ENCODE assay signal across 2 cellular contexts in the genomic region with DNA sequence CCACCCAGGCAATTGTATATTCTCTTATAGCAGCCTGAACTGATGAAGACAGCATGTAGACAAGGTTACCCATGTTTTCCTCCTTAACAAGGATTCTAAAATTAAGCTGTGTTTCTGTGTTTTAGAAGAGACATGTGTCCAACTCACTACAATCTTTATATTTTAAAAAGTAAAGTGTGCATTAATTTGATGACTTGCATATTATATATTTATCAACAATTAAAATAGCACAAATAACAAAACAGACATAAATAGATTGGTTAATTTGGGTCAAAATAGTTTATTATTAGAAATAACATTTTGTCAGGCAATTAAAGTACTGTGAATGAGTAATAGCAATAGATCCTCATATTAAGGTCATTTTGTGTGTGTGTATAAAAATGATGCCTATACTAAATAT.
TF ChIP-seq lines count a peak whose summit lies in the region.

No MANE protein-coding gene starts in this region.

TF ChIP-seq in SK-N-SH, 30 proteins besides CTCF, POLR2A, EP300 and RAD21 (continued from another document):
- TF ChIP-seq, protein P1, sequence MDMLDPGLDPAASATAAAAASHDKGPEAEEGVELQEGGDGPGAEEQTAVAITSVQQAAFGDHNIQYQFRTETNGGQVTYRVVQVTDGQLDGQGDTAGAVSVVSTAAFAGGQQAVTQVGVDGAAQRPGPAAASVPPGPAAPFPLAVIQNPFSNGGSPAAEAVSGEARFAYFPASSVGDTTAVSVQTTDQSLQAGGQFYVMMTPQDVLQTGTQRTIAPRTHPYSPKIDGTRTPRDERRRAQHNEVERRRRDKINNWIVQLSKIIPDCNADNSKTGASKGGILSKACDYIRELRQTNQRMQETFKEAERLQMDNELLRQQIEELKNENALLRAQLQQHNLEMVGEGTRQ (IDR thresholded peaks at IDR 0.05; ENCODE audit: borderline replicate concordance, low read depth, low read length), result no peak
- TF ChIP-seq, protein P2, sequence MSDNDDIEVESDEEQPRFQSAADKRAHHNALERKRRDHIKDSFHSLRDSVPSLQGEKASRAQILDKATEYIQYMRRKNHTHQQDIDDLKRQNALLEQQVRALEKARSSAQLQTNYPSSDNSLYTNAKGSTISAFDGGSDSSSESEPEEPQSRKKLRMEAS (IDR thresholded peaks at IDR 0.05; ENCODE audit: low read depth), result no peak
- TF ChIP-seq TAF1 (IDR thresholded peaks at IDR 0.05; ENCODE audit: borderline replicate concordance, low read depth, low read length), result no peak
- no peak for TF ChIP-seq SIN3A (IDR thresholded peaks at IDR 0.05; ENCODE audit: borderline replicate concordance, low read depth, low read length)
- TF ChIP-seq RCOR1 (IDR thresholded peaks at IDR 0.05; ENCODE audit: low read length), result no peak
- TF ChIP-seq GABPA (IDR thresholded peaks at IDR 0.05; ENCODE audit: low read depth), result no peak
- no peak for TF ChIP-seq NFIC (IDR thresholded peaks at IDR 0.05; ENCODE audit: borderline replicate concordance)
- no peak for TF ChIP-seq GATA2 (CRISPR knock-in tag; IDR thresholded peaks at IDR 0.05)
- no peak for TF ChIP-seq MEF2A (IDR thresholded peaks at IDR 0.05; ENCODE audit: borderline replicate concordance, low read depth)
- no peak for TF ChIP-seq FOXM1 (IDR thresholded peaks at IDR 0.05; ENCODE audit: low read depth)
- no peak for TF ChIP-seq RFX5 (IDR thresholded peaks at IDR 0.05; ENCODE audit: low read length)
- no peak for TF ChIP-seq TEAD4 (IDR thresholded peaks at IDR 0.05; ENCODE audit: borderline replicate concordance, insufficient read depth)
- TF ChIP-seq FOXJ3 (CRISPR knock-in tag; IDR thresholded peaks at IDR 0.05), result no peak
- TF ChIP-seq, protein P3, sequence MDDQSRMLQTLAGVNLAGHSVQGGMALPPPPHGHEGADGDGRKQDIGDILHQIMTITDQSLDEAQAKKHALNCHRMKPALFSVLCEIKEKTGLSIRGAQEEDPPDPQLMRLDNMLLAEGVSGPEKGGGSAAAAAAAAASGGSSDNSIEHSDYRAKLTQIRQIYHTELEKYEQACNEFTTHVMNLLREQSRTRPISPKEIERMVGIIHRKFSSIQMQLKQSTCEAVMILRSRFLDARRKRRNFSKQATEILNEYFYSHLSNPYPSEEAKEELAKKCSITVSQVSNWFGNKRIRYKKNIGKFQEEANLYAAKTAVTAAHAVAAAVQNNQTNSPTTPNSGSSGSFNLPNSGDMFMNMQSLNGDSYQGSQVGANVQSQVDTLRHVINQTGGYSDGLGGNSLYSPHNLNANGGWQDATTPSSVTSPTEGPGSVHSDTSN (IDR thresholded peaks at IDR 0.05), result no peak

TF ChIP-seq in SK-N-SH treated with all-trans-retinoic acid at 6 μM for 48 hours, 23 proteins besides CTCF, POLR2A, EP300 and RAD21 (continued from another document):
- TF ChIP-seq, protein P4, sequence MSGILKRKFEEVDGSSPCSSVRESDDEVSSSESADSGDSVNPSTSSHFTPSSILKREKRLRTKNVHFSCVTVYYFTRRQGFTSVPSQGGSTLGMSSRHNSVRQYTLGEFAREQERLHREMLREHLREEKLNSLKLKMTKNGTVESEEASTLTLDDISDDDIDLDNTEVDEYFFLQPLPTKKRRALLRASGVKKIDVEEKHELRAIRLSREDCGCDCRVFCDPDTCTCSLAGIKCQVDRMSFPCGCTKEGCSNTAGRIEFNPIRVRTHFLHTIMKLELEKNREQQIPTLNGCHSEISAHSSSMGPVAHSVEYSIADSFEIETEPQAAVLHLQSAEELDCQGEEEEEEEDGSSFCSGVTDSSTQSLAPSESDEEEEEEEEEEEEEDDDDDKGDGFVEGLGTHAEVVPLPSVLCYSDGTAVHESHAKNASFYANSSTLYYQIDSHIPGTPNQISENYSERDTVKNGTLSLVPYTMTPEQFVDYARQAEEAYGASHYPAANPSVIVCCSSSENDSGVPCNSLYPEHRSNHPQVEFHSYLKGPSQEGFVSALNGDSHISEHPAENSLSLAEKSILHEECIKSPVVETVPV (CRISPR knock-in tag; IDR thresholded peaks at IDR 0.05), result no peak
- TF ChIP-seq OSR1 (CRISPR knock-in tag; IDR thresholded peaks at IDR 0.05), result no peak
- TF ChIP-seq, protein P5, sequence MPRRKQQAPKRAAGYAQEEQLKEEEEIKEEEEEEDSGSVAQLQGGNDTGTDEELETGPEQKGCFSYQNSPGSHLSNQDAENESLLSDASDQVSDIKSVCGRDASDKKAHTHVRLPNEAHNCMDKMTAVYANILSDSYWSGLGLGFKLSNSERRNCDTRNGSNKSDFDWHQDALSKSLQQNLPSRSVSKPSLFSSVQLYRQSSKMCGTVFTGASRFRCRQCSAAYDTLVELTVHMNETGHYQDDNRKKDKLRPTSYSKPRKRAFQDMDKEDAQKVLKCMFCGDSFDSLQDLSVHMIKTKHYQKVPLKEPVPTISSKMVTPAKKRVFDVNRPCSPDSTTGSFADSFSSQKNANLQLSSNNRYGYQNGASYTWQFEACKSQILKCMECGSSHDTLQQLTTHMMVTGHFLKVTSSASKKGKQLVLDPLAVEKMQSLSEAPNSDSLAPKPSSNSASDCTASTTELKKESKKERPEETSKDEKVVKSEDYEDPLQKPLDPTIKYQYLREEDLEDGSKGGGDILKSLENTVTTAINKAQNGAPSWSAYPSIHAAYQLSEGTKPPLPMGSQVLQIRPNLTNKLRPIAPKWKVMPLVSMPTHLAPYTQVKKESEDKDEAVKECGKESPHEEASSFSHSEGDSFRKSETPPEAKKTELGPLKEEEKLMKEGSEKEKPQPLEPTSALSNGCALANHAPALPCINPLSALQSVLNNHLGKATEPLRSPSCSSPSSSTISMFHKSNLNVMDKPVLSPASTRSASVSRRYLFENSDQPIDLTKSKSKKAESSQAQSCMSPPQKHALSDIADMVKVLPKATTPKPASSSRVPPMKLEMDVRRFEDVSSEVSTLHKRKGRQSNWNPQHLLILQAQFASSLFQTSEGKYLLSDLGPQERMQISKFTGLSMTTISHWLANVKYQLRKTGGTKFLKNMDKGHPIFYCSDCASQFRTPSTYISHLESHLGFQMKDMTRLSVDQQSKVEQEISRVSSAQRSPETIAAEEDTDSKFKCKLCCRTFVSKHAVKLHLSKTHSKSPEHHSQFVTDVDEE (CRISPR knock-in tag; IDR thresholded peaks at IDR 0.05), result no peak
- TF ChIP-seq CSDC2 (CRISPR knock-in tag; IDR thresholded peaks at IDR 0.05), result no peak
- no peak for TF ChIP-seq ZNF8 (CRISPR knock-in tag; IDR thresholded peaks at IDR 0.05)
- TF ChIP-seq, protein P6, sequence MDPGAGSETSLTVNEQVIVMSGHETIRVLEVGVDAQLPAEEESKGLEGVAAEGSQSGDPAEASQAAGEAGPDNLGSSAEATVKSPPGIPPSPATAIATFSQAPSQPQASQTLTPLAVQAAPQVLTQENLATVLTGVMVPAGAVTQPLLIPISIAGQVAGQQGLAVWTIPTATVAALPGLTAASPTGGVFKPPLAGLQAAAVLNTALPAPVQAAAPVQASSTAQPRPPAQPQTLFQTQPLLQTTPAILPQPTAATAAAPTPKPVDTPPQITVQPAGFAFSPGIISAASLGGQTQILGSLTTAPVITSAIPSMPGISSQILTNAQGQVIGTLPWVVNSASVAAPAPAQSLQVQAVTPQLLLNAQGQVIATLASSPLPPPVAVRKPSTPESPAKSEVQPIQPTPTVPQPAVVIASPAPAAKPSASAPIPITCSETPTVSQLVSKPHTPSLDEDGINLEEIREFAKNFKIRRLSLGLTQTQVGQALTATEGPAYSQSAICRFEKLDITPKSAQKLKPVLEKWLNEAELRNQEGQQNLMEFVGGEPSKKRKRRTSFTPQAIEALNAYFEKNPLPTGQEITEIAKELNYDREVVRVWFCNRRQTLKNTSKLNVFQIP (CRISPR knock-in tag; IDR thresholded peaks at IDR 0.05; ENCODE audit: borderline replicate concordance, low read depth), result no peak
- TF ChIP-seq, protein P7, sequence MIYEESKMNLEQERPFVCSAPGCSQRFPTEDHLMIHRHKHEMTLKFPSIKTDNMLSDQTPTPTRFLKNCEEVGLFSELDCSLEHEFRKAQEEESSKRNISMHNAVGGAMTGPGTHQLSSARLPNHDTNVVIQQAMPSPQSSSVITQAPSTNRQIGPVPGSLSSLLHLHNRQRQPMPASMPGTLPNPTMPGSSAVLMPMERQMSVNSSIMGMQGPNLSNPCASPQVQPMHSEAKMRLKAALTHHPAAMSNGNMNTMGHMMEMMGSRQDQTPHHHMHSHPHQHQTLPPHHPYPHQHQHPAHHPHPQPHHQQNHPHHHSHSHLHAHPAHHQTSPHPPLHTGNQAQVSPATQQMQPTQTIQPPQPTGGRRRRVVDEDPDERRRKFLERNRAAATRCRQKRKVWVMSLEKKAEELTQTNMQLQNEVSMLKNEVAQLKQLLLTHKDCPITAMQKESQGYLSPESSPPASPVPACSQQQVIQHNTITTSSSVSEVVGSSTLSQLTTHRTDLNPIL (CRISPR knock-in tag; IDR thresholded peaks at IDR 0.05; ENCODE audit: low read depth), result no peak
